In the genomic region with DNA sequence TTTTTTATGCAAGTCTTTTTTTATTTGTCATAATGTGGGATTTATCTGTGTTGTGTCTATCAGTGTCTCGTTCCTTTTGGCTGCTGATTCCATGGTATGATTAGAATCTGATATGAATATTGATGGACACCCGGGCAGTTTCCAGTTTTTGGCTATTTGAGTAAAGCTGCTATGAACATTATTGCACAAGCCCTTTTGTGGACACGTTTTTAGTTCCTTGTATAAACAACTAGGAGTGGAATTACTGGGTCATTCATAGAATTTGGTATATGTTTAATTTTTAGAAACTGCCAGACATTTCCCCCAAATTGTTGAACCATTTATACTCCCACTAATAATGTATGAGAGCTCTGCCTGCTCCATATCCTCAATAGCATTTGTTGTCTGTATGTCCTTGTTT, we compare ENCODE assay signal across 21 cellular contexts. TPM values are rescaled to one million over a fixed set of nuclear protein-coding genes. Genes with fewer than 3 reads are reported as not detected.
DNase-seq lines count a peak whose midpoint lies in the region; ATAC-seq and TF ChIP-seq lines count a peak whose summit lies in the region.
"Had no signal": no experiment of that assay in that cellular context is flagged by ENCODE, and none has a peak within 500 bp of the region (broad histone marks: within the 10 kb centered on the region; RNA-seq: fewer than 3 reads in every experiment).

No MANE protein-coding gene starts in this region.

- no peak overlapping the region for H3K4me3 Mint-ChIP-seq in WTC11
- H3K4me3 Mint-ChIP-seq: CD4-positive, CD25-positive, alpha-beta regulatory T cell had no signal

- POLR2A ChIA-PET in WTC11 (lab: Charles Lee), result no interaction called here

- TF ChIP-seq EP300 in stomach (IDR thresholded peaks at IDR 0.05), result no peak

- no peaks in the 10 kb centered on the region for H3K27me3 Mint-ChIP-seq in WTC11 (ENCODE audit: low read depth)
- H3K27me3 Mint-ChIP-seq: CD4-positive, CD25-positive, alpha-beta regulatory T cell had no signal

- no peak for ATAC-seq in WTC11
- ATAC-seq: A549, HCT116, HepG2, K562 had no signal

- peaks cover 23 to 78% (median 42%) of the 10 kb centered on the region in 4 donors for H3K4me1 ChIP-seq in stomach

- peaks cover 56% of the 10 kb centered on the region for H3K4me1 Mint-ChIP-seq in WTC11

- H3K36me3 ChIP-seq in stomach, result peaks cover 0 to 8% (median 0%) of the 10 kb centered on the region in 4 donors

- H3K27ac ChIP-seq in stomach, result peak overlapping the region in 3 of 5 donors; percentile 51 to 68 (median 68)
- H3K27ac ChIP-seq: A549, SJSA1 had no signal

- H3K27ac Mint-ChIP-seq in WTC11, result peak overlapping the region; percentile 41; the same call in 1 of the 2 replicates

- TF ChIP-seq POLR2A in stomach (IDR thresholded peaks at IDR 0.05), result no peak

- intact Hi-C loops in stomach (cut with DNase I; ENCODE audit: low total_unique reads), result no loop called here

- WGBS in stomach, 5 donors, result 20 to 51% (median 46%) methylated on average over 3 of the region's 3 CpGs

- CTCF ChIA-PET in WTC11 (lab: Charles Lee), result interaction anchor here (0.7 kb wide), 1 partner anchor 481 kb away, joined by 3 read pairs; no protein-coding TSS in a partner anchor

- H3K9me3 Mint-ChIP-seq in WTC11, result no peaks in the 10 kb centered on the region
- H3K9me3 Mint-ChIP-seq: CD4-positive, CD25-positive, alpha-beta regulatory T cell had no signal

- no peaks in the 10 kb centered on the region for H3K27me3 ChIP-seq in stomach
- H3K27me3 ChIP-seq: SJSA1 had no signal

- no peak overlapping the region for H3K4me3 ChIP-seq in stomach
- H3K4me3 ChIP-seq: A549, K562, SJSA1 had no signal

- no peak for TF ChIP-seq CTCF in WTC11 (IDR thresholded peaks at IDR 0.05)
- TF ChIP-seq CTCF in stomach (IDR thresholded peaks at IDR 0.05), result no peak

- peaks cover 30% of the 10 kb centered on the region for H3K36me3 Mint-ChIP-seq in WTC11

- no peaks in the 10 kb centered on the region for H3K9me3 ChIP-seq in stomach
- H3K9me3 ChIP-seq: A549, SJSA1 had no signal

- DNase-seq in GF-D8 (lab: John Stamatoyannopoulos, UW), result peak; percentile 17
- no peak for DNase-seq in WTC11 (ENCODE audit: low spot score)
- DNase-seq in fibroblast of peridontal ligament (ENCODE audit: extremely low read depth), result peak; percentile 47
- DNase-seq in stomach, result no peak
- no peak for DNase-seq in C1 segment of cervical spinal cord (lab: John Stamatoyannopoulos, UW)
- no peak for DNase-seq in activated CD4-positive, alpha-beta T cell treated with anti-CD3 and anti-CD28 coated beads, Interleukin-2, amount 50 U/mL, for 4 hours
- DNase-seq in GOT3 (lab: John Stamatoyannopoulos, UW), result no peak
- DNase-seq: CD4-positive, CD25-positive, alpha-beta regulatory T cell; Kasumi-1; NCI-H1417 treated with DMSO at 0.1 percent for 48 hours; NCI-H1694 treated with DMSO at 0.1 percent for 48 hours; NCI-H2081; NCI-H2227 treated with DMSO at 0.1 percent for 48 hours; NCI-H526 treated with DMSO at 0.1 percent for 48 hours; Right ventricle myocardium superior; RPMI8226 had no signal

TF ChIP-seq in WTC11, 78 proteins besides CTCF, POLR2A, EP300 and RAD21:
- no peak for TF ChIP-seq KAT7 (CRISPR knock-in tag; IDR thresholded peaks at IDR 0.05; ENCODE audit: borderline replicate concordance)
- TF ChIP-seq, protein P1, sequence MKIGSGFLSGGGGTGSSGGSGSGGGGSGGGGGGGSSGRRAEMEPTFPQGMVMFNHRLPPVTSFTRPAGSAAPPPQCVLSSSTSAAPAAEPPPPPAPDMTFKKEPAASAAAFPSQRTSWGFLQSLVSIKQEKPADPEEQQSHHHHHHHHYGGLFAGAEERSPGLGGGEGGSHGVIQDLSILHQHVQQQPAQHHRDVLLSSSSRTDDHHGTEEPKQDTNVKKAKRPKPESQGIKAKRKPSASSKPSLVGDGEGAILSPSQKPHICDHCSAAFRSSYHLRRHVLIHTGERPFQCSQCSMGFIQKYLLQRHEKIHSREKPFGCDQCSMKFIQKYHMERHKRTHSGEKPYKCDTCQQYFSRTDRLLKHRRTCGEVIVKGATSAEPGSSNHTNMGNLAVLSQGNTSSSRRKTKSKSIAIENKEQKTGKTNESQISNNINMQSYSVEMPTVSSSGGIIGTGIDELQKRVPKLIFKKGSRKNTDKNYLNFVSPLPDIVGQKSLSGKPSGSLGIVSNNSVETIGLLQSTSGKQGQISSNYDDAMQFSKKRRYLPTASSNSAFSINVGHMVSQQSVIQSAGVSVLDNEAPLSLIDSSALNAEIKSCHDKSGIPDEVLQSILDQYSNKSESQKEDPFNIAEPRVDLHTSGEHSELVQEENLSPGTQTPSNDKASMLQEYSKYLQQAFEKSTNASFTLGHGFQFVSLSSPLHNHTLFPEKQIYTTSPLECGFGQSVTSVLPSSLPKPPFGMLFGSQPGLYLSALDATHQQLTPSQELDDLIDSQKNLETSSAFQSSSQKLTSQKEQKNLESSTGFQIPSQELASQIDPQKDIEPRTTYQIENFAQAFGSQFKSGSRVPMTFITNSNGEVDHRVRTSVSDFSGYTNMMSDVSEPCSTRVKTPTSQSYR (CRISPR knock-in tag; IDR thresholded peaks at IDR 0.05), result no peak
- no peak for TF ChIP-seq ZNF263 (CRISPR knock-in tag; IDR thresholded peaks at IDR 0.05; ENCODE audit: low read depth)
- no peak for TF ChIP-seq IRF2 (CRISPR knock-in tag; IDR thresholded peaks at IDR 0.05; ENCODE audit: borderline replicate concordance, low read depth)
- no peak for TF ChIP-seq ZNF219 (CRISPR knock-in tag; IDR thresholded peaks at IDR 0.05; ENCODE audit: borderline replicate concordance)
- no peak for TF ChIP-seq NFYB (CRISPR knock-in tag; conservative IDR thresholded peaks at IDR 0.05; ENCODE audit: low read depth)
- no peak for TF ChIP-seq ESRRA (CRISPR knock-in tag; IDR thresholded peaks at IDR 0.05; ENCODE audit: borderline replicate concordance)
- TF ChIP-seq SOX15 (CRISPR knock-in tag; IDR thresholded peaks at IDR 0.05), result no peak
- TF ChIP-seq TP53 (CRISPR knock-in tag; IDR thresholded peaks at IDR 0.05), result no peak
- TF ChIP-seq, protein P2, sequence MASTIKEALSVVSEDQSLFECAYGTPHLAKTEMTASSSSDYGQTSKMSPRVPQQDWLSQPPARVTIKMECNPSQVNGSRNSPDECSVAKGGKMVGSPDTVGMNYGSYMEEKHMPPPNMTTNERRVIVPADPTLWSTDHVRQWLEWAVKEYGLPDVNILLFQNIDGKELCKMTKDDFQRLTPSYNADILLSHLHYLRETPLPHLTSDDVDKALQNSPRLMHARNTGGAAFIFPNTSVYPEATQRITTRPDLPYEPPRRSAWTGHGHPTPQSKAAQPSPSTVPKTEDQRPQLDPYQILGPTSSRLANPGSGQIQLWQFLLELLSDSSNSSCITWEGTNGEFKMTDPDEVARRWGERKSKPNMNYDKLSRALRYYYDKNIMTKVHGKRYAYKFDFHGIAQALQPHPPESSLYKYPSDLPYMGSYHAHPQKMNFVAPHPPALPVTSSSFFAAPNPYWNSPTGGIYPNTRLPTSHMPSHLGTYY (CRISPR knock-in tag; IDR thresholded peaks at IDR 0.05), result no peak
- no peak for TF ChIP-seq RELA (CRISPR knock-in tag; IDR thresholded peaks at IDR 0.05; ENCODE audit: borderline replicate concordance)
- TF ChIP-seq NR2C2 (CRISPR knock-in tag; IDR thresholded peaks at IDR 0.05), result no peak
- no peak for TF ChIP-seq GABPB1 (CRISPR knock-in tag; IDR thresholded peaks at IDR 0.05)
- no peak for TF ChIP-seq ZBTB21 (CRISPR knock-in tag; IDR thresholded peaks at IDR 0.05; ENCODE audit: borderline replicate concordance)
- TF ChIP-seq, protein P3, sequence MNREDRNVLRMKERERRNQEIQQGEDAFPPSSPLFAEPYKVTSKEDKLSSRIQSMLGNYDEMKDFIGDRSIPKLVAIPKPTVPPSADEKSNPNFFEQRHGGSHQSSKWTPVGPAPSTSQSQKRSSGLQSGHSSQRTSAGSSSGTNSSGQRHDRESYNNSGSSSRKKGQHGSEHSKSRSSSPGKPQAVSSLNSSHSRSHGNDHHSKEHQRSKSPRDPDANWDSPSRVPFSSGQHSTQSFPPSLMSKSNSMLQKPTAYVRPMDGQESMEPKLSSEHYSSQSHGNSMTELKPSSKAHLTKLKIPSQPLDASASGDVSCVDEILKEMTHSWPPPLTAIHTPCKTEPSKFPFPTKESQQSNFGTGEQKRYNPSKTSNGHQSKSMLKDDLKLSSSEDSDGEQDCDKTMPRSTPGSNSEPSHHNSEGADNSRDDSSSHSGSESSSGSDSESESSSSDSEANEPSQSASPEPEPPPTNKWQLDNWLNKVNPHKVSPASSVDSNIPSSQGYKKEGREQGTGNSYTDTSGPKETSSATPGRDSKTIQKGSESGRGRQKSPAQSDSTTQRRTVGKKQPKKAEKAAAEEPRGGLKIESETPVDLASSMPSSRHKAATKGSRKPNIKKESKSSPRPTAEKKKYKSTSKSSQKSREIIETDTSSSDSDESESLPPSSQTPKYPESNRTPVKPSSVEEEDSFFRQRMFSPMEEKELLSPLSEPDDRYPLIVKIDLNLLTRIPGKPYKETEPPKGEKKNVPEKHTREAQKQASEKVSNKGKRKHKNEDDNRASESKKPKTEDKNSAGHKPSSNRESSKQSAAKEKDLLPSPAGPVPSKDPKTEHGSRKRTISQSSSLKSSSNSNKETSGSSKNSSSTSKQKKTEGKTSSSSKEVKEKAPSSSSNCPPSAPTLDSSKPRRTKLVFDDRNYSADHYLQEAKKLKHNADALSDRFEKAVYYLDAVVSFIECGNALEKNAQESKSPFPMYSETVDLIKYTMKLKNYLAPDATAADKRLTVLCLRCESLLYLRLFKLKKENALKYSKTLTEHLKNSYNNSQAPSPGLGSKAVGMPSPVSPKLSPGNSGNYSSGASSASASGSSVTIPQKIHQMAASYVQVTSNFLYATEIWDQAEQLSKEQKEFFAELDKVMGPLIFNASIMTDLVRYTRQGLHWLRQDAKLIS (CRISPR knock-in tag; IDR thresholded peaks at IDR 0.05; ENCODE audit: borderline replicate concordance), result no peak
- no peak for TF ChIP-seq ETV6 (CRISPR knock-in tag; IDR thresholded peaks at IDR 0.05)
- TF ChIP-seq, protein P4, sequence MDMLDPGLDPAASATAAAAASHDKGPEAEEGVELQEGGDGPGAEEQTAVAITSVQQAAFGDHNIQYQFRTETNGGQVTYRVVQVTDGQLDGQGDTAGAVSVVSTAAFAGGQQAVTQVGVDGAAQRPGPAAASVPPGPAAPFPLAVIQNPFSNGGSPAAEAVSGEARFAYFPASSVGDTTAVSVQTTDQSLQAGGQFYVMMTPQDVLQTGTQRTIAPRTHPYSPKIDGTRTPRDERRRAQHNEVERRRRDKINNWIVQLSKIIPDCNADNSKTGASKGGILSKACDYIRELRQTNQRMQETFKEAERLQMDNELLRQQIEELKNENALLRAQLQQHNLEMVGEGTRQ (CRISPR knock-in tag; IDR thresholded peaks at IDR 0.05), result no peak
- no peak for TF ChIP-seq NR3C1 (CRISPR knock-in tag; conservative IDR thresholded peaks at IDR 0.05; ENCODE audit: low read depth)
- TF ChIP-seq TCF7 (CRISPR knock-in tag; IDR thresholded peaks at IDR 0.05; ENCODE audit: low read depth), result no peak

RNA-seq across cellular contexts. Expression of a gene that starts 26.6 kb away (rescaled TPM):
- total RNA-seq in WTC11 (2021) (61.6 to 74.5 TPM (median 73.9 TPM) in 3 replicates), stomach (10 to 100 TPM in 4 of 5 donors, 1 to 10 TPM in 1; 5.8 to 45.2 (median 19.7) TPM)
- polyA plus RNA-seq in stomach, result 10 to 100 TPM in 1 of 3 donors, 1 to 10 TPM in 2; 4.8 to 14.4 (median 6.6) TPM

Comparison
In these comparisons a context has a peak if more than half of its experiments do, and no peak if none do; other contexts are left out.
1. DNase-seq: peak in GF-D8 (single experiment) and fibroblast of peridontal ligament (single experiment); none in WTC11 (single experiment), stomach (single experiment), C1 segment of cervical spinal cord (0 of 14), activated CD4-positive, alpha-beta T cell treated with anti-CD3 and anti-CD28 coated beads, Interleukin-2, amount 50 U/mL, for 4 hours (0 of 2) and GOT3 (single experiment).